23 cellular contexts compared by ENCODE assay signal in the genomic region with DNA sequence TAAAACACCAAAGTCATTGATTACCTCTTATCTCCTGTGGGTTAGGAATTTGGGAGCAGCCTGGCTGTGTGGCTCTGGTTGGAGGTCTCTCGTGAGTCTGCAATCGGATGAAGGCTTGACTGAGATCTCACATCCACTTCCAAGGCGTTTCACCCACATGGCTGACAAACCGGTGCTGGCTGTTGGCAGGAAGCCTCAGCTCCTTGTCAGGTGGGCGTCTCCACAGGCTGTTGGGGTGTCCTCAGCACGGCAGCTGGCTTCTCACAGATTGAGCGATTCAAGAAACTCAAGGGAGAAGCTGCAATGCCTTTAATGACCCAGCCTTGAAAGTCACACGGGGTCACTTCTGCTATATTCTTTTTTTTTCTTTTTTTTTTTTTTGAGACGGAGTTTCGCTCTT.
"Had no signal": no experiment of that assay in that cellular context is flagged by ENCODE, and none has a peak within 500 bp of the region (broad histone marks: within the 10 kb centered on the region; RNA-seq: fewer than 3 reads in every experiment).

No MANE protein-coding gene starts in this region.

- H3K27ac ChIP-seq: ascending aorta, gastrocnemius medialis, parathyroid adenoma, upper lobe of left lung, VCaP had no signal

- H3K4me1 ChIP-seq: ascending aorta, gastrocnemius medialis, parathyroid adenoma, upper lobe of left lung had no signal

- ATAC-seq: activated CD8-positive, alpha-beta memory T cell treated with anti-CD3 and anti-CD28 coated beads, Interleukin-2, amount 10 ng/mL, durations not matched to agents 7 days and 5 days; activated CD8-positive, alpha-beta T cell treated with anti-CD3 and anti-CD28 coated beads for 36 hours; effector memory CD8-positive, alpha-beta T cell; esophagus mucosa; gastrocnemius medialis; left colon; sciatic nerve had no signal

- H3K27me3 ChIP-seq: ascending aorta, gastrocnemius medialis, upper lobe of left lung had no signal

- H3K4me1 Mint-ChIP-seq: activated CD4-positive, alpha-beta T cell treated with anti-CD3 and anti-CD28 coated beads, Interleukin-2, amount 10 ng/mL, durations not matched to agents 7 days and 5 days; activated CD8-positive, alpha-beta memory T cell treated with anti-CD3 and anti-CD28 coated beads, Interleukin-2, amount 10 ng/mL, durations not matched to agents 7 days and 5 days; activated naive CD4-positive, alpha-beta T cell treated with anti-CD3 and anti-CD28 coated beads, Interleukin-2, amount 50 U/mL, for 24 hours; central memory CD8-positive, alpha-beta T cell; nephron progenitor cell had no signal

- DNase-seq: activated CD4-positive, alpha-beta T cell treated with anti-CD3 and anti-CD28 coated beads, Interleukin-2, amount 10 ng/mL, durations not matched to agents 7 days and 5 days; activated CD4-positive, CD25-positive, alpha-beta regulatory T cell treated with anti-CD3 and anti-CD28 coated beads, Interleukin-2, amount 50 U/mL, for 72 hours; activated CD8-positive, alpha-beta memory T cell treated with anti-CD3 and anti-CD28 coated beads, Interleukin-2, amount 10 ng/mL, durations not matched to agents 7 days and 5 days; activated CD8-positive, alpha-beta T cell treated with anti-CD3 and anti-CD28 coated beads for 36 hours; activated gamma-delta T cell treated with Interleukin-2 at 50 U/mL for 16 hours; activated T-cell treated with anti-CD3 and anti-CD28 coated beads for 4 hours; effector memory CD8-positive, alpha-beta T cell; gastrocnemius medialis; left colon; nephron progenitor cell; small intestine; stimulated activated CD4-positive, alpha-beta T cell treated with anti-CD3 and anti-CD28 coated beads, Interleukin-15, amount 100 ng/mL, for 24 hours; stimulated activated naive CD4-positive, alpha-beta T cell; upper lobe of left lung had no signal

- H3K27me3 Mint-ChIP-seq: activated CD4-positive, alpha-beta T cell treated with anti-CD3 and anti-CD28 coated beads, Interleukin-2, amount 10 ng/mL, durations not matched to agents 7 days and 5 days; activated CD8-positive, alpha-beta memory T cell treated with anti-CD3 and anti-CD28 coated beads, Interleukin-2, amount 10 ng/mL, durations not matched to agents 7 days and 5 days; activated CD8-positive, alpha-beta T cell treated with anti-CD3 and anti-CD28 coated beads for 36 hours; activated naive CD4-positive, alpha-beta T cell treated with anti-CD3 and anti-CD28 coated beads, Interleukin-2, amount 50 U/mL, for 24 hours; central memory CD8-positive, alpha-beta T cell; effector memory CD8-positive, alpha-beta T cell; memory B cell had no signal

- H3K36me3 Mint-ChIP-seq: activated CD8-positive, alpha-beta memory T cell treated with anti-CD3 and anti-CD28 coated beads, Interleukin-2, amount 10 ng/mL, durations not matched to agents 7 days and 5 days; activated naive CD4-positive, alpha-beta T cell treated with anti-CD3 and anti-CD28 coated beads, Interleukin-2, amount 50 U/mL, for 24 hours had no signal

- H3K9me3 Mint-ChIP-seq: activated CD4-positive, alpha-beta T cell treated with anti-CD3 and anti-CD28 coated beads, Interleukin-2, amount 10 ng/mL, durations not matched to agents 7 days and 5 days; activated CD8-positive, alpha-beta T cell treated with anti-CD3 and anti-CD28 coated beads for 36 hours; activated naive CD4-positive, alpha-beta T cell treated with anti-CD3 and anti-CD28 coated beads, Interleukin-2, amount 50 U/mL, for 24 hours; central memory CD8-positive, alpha-beta T cell; effector memory CD8-positive, alpha-beta T cell; memory B cell; nephron progenitor cell; T-helper 2 cell treated with Interferon-gamma antibody and Interleukin-4, amounts not matched to agents 5 μg/mL and 100 μg/mL, for 36 hours had no signal

- H3K9me3 ChIP-seq: ascending aorta, gastrocnemius medialis, upper lobe of left lung had no signal

- H3K4me3 ChIP-seq: ascending aorta, gastrocnemius medialis, upper lobe of left lung had no signal

- H3K36me3 ChIP-seq: ascending aorta, gastrocnemius medialis, upper lobe of left lung had no signal

- H3K27ac Mint-ChIP-seq: activated CD4-positive, alpha-beta T cell treated with anti-CD3 and anti-CD28 coated beads, Interleukin-2, amount 10 ng/mL, durations not matched to agents 7 days and 5 days; activated CD8-positive, alpha-beta memory T cell treated with anti-CD3 and anti-CD28 coated beads, Interleukin-2, amount 10 ng/mL, durations not matched to agents 7 days and 5 days; activated CD8-positive, alpha-beta T cell treated with anti-CD3 and anti-CD28 coated beads for 36 hours; activated naive CD4-positive, alpha-beta T cell treated with anti-CD3 and anti-CD28 coated beads, Interleukin-2, amount 50 U/mL, for 24 hours; effector memory CD8-positive, alpha-beta T cell; memory B cell; nephron progenitor cell; T-helper 2 cell treated with Interferon-gamma antibody and Interleukin-4, amounts not matched to agents 5 μg/mL and 100 μg/mL, for 36 hours had no signal

- H3K4me3 Mint-ChIP-seq: activated CD4-positive, alpha-beta T cell treated with anti-CD3 and anti-CD28 coated beads, Interleukin-2, amount 10 ng/mL, durations not matched to agents 7 days and 5 days; activated CD8-positive, alpha-beta memory T cell treated with anti-CD3 and anti-CD28 coated beads, Interleukin-2, amount 10 ng/mL, durations not matched to agents 7 days and 5 days; activated CD8-positive, alpha-beta T cell treated with anti-CD3 and anti-CD28 coated beads for 36 hours; activated naive CD4-positive, alpha-beta T cell treated with anti-CD3 and anti-CD28 coated beads, Interleukin-2, amount 50 U/mL, for 24 hours; central memory CD8-positive, alpha-beta T cell; effector memory CD8-positive, alpha-beta T cell; memory B cell; nephron progenitor cell; T-helper 2 cell treated with Interferon-gamma antibody and Interleukin-4, amounts not matched to agents 5 μg/mL and 100 μg/mL, for 36 hours had no signal
